ENCODE assay signal across 9 cellular contexts in the genomic region with DNA sequence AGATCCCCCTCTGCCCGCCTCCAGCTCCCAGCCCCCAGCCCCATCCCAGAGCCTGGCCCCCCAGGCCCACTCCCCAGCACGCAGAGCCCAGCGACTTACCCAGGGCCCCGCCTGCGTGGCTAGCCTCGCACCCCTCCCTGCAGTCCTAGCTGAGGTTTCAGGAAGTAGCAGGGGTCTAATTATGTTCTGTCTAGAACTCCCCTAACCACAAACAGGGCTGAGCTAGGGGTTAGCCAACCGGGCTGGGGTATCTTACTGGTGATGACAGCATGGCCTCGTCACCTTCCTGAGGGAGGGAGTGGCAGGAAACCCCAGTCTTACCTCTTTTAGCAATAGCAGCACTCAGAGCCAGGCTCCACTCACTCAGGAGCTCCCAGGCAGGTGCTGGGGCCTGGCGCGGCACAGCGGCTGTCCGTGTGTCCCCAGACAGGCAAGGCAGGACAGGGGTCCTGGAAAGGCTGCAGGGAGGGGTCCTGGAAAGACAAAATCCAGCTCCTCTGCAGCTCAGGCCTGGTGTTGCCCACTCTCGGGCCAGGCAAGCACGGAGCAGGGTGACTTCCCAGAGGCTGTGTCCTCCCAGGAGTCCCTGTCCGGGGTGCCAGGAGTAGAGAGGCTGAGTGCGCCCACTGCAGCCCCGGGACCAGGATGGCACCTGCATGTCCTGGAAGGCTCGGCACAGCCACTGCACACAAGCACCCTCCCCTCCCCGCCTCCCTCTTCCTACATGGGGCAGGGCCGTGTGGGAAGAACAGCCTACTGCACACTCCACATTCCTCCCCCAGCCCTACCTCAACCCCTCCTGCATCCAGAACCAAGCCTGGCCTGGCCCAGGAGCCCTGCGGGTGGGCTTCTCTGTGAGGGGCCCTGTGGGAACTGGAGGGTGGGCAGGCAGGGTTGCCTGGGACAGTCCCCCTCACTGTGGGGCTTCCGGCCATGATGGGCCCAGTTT. TPM values are rescaled to one million over a fixed set of nuclear protein-coding genes. Genes with fewer than 3 reads are reported as not detected.
DNase-seq lines count a peak whose midpoint lies in the region; ATAC-seq and TF ChIP-seq lines count a peak whose summit lies in the region.
"Had no signal": no experiment of that assay in that cellular context is flagged by ENCODE, and none has a peak within 500 bp of the region (broad histone marks: within the 10 kb centered on the region; RNA-seq: fewer than 3 reads in every experiment).

A gene with protein sequence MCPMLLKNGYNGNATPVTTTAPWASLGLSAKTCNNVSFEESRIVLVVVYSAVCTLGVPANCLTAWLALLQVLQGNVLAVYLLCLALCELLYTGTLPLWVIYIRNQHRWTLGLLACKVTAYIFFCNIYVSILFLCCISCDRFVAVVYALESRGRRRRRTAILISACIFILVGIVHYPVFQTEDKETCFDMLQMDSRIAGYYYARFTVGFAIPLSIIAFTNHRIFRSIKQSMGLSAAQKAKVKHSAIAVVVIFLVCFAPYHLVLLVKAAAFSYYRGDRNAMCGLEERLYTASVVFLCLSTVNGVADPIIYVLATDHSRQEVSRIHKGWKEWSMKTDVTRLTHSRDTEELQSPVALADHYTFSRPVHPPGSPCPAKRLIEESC (minus strand): TSS at position 151 of the 949 bp plus-strand sequence. CDS start 10,010 bp downstream, outside the sequence.

- H3K27ac ChIP-seq in right lobe of liver, result peak within 1 kb of the TSS; percentile 36 to 57 (median 43)
- H3K27ac ChIP-seq in RWPE1, result no peak within 1 kb of the TSS

- no peaks in the 10 kb centered on the region for H3K36me3 ChIP-seq in right lobe of liver

- no peaks in the 10 kb centered on the region for H3K27me3 ChIP-seq in right lobe of liver

- H3K9me3 ChIP-seq in right lobe of liver, result no peaks in the 10 kb centered on the region

- CTCF ChIA-PET in RWPE1 (lab: Yijun Ruan, JAX), result interaction anchor here (1.2 to 1.4 kb wide), 2 partner anchors 20 kb away, joined by 5 to 6 read pairs; no protein-coding TSS in a partner anchor

- in situ Hi-C loops in GM13976 (cut with MboI; ENCODE audit: low sequenced_read_pairs, unreplicated experiment), result no loop called here

- 71% methylated on average over 6 of the region's 22 CpGs for WGBS in right lobe of liver (ENCODE audit: insufficient coverage, low coverage, low lambda C conversion rate, missing lambda C conversion rate)

- TF ChIP-seq CTCF in GM13976 (IDR thresholded peaks at IDR 0.05; ENCODE audit: borderline replicate concordance, control extremely low read depth, extremely low read depth, insufficient read depth, missing control alignments), result no peak
- TF ChIP-seq CTCF in right lobe of liver (IDR thresholded peaks at IDR 0.05), result no peak
- TF ChIP-seq CTCF in RWPE1 (conservative IDR thresholded peaks at IDR 0.05; ENCODE audit: low read depth), result no peak

- peak; percentile 91 for TF ChIP-seq POLR2A in Raji (IDR thresholded peaks at IDR 0.05; ENCODE audit: insufficient read depth, low read depth, low read length)
- TF ChIP-seq POLR2A in right lobe of liver (IDR thresholded peaks at IDR 0.05), result peak; percentile 53

- POLR2A ChIA-PET in RWPE1 (lab: Yijun Ruan, JAX; ENCODE audit: low non-redundant PET), result no interaction called here

- ATAC-seq in HG02852 (IDR thresholded peaks at IDR 0.05; ENCODE audit: unreplicated experiment) (peak; percentile 40), right lobe of liver (peak; percentile 49 to 59 (median 53))

- H3K4me1 ChIP-seq in right lobe of liver, result peaks cover 0 to under 1% (median 0%) of the 10 kb centered on the region in 4 donors

- H3K4me3 ChIP-seq in right lobe of liver, result no peak within 1 kb of the TSS

- DNase-seq in GM13976 (ENCODE audit: low spot score) (peak; percentile 94), activated gamma-delta T cell (lab: John Stamatoyannopoulos, UW) (peak; percentile 58), right lobe of liver (peak; percentile 54 to 65 (median 63)), RWPE1 (ENCODE audit: low spot score) (no peak), dermis blood vessel endothelial cell (no peak)
- DNase-seq in stimulated activated CD8-positive, alpha-beta memory T cell treated with anti-CD3 and anti-CD28 coated beads, Interleukin-4, amount 100 ng/mL, for 4 hours (ENCODE audit: low read depth in 2 of 2, low spot score in 1 of 2), result peak; percentile 63 to 82

- intact Hi-C loops in right lobe of liver (cut with DNase I), result no loop called here

RNA-seq across cellular contexts. Expression of the gene that starts here (rescaled TPM):
- total RNA-seq in right lobe of liver, result under 1 TPM; 0.11 to 0.84 (median 0.39) TPM
- total RNA-seq in dermis blood vessel endothelial cell, result 0.09 and 0.85 TPM in 2 replicates
- total RNA-seq: myocyte had no signal

Comparison
In these comparisons a context has a peak if more than half of its experiments do, and no peak if none do; other contexts are left out.
1. Peak in DNase-seq, ATAC-seq and H3K27ac ChIP-seq in right lobe of liver; RNA of the gene not detected or under 1 TPM.
2. DNase-seq: peak in GM13976 (single experiment), activated gamma-delta T cell (single experiment) and stimulated activated CD8-positive, alpha-beta memory T cell treated with anti-CD3 and anti-CD28 coated beads, Interleukin-4, amount 100 ng/mL, for 4 hours (2 of 2); none in RWPE1 (single experiment) and dermis blood vessel endothelial cell (single experiment).